ENCODE assay signal across 1 cellular context in the genomic region with DNA sequence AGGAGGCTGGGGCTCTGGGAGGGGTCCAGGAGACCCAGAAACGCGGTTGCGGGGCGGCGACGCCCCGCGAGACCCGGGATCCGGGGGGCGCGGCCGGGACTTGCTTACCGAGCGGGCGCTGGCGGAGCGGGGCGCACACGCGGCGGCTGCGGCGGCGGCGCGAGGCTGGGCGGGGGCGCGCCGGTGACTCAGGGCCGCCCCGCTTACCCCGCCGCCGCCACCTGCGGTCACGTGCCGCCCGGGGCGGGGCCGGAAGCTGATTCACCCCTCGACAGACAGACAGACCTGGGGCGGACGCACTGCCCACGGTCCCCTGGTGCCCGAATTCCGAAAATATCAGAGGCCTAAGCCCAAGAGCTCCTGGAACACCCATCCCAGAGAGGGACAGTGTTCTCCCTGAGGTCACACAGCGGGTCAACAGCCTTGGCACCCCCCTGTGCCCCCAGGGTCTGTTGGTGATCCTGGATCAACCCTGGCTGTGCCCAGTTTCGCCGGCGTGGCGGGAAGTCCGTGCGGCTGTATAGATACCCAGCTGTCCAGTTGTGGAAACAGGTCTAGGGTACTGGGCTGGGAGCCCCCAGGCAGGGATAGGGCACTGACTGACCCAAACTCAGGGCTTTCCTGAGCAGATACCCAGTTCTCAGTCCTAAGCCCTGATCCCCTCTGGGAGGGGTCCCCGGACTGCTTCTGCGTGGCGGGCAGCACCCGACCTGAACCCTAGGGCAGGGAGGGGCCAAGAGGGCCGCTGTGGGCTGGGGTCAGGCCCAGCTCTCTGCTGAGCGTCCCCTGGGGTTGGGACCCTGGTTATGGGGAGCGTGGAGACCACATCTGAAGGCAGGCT.
TF ChIP-seq lines count a peak whose summit lies in the region.

A gene with protein sequence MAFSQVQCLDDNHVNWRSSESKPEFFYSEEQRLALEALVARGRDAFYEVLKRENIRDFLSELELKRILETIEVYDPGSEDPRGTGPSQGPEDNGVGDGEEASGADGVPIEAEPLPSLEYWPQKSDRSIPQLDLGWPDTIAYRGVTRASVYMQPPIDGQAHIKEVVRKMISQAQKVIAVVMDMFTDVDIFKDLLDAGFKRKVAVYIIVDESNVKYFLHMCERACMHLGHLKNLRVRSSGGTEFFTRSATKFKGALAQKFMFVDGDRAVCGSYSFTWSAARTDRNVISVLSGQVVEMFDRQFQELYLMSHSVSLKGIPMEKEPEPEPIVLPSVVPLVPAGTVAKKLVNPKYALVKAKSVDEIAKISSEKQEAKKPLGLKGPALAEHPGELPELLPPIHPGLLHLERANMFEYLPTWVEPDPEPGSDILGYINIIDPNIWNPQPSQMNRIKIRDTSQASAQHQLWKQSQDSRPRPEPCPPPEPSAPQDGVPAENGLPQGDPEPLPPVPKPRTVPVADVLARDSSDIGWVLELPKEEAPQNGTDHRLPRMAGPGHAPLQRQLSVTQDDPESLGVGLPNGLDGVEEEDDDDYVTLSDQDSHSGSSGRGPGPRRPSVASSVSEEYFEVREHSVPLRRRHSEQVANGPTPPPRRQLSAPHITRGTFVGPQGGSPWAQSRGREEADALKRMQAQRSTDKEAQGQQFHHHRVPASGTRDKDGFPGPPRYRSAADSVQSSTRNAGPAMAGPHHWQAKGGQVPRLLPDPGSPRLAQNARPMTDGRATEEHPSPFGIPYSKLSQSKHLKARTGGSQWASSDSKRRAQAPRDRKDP (minus strand): TSS at position 164 of the 841 bp plus-strand sequence. CDS start 723 bp downstream, outside the sequence.

TF ChIP-seq in IMR-90, 13 proteins besides CTCF, POLR2A, EP300 and RAD21 (continued from another document):
- TF ChIP-seq, protein P1, sequence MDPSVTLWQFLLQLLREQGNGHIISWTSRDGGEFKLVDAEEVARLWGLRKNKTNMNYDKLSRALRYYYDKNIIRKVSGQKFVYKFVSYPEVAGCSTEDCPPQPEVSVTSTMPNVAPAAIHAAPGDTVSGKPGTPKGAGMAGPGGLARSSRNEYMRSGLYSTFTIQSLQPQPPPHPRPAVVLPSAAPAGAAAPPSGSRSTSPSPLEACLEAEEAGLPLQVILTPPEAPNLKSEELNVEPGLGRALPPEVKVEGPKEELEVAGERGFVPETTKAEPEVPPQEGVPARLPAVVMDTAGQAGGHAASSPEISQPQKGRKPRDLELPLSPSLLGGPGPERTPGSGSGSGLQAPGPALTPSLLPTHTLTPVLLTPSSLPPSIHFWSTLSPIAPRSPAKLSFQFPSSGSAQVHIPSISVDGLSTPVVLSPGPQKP (IDR thresholded peaks at IDR 0.05; ENCODE audit: borderline replicate concordance, low read depth, low read length), result no peak; the same call in 1 of the 2 replicates
- no peak for TF ChIP-seq NFE2L2 (IDR thresholded peaks at IDR 0.05; ENCODE audit: low read depth, low read length)
- TF ChIP-seq, protein P2, sequence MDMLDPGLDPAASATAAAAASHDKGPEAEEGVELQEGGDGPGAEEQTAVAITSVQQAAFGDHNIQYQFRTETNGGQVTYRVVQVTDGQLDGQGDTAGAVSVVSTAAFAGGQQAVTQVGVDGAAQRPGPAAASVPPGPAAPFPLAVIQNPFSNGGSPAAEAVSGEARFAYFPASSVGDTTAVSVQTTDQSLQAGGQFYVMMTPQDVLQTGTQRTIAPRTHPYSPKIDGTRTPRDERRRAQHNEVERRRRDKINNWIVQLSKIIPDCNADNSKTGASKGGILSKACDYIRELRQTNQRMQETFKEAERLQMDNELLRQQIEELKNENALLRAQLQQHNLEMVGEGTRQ (IDR thresholded peaks at IDR 0.05; ENCODE audit: low read depth, low read length), result peak; percentile 97
- no peak for TF ChIP-seq MAFK (IDR thresholded peaks at IDR 0.05; ENCODE audit: low read depth, low read length)
